In the genomic region with DNA sequence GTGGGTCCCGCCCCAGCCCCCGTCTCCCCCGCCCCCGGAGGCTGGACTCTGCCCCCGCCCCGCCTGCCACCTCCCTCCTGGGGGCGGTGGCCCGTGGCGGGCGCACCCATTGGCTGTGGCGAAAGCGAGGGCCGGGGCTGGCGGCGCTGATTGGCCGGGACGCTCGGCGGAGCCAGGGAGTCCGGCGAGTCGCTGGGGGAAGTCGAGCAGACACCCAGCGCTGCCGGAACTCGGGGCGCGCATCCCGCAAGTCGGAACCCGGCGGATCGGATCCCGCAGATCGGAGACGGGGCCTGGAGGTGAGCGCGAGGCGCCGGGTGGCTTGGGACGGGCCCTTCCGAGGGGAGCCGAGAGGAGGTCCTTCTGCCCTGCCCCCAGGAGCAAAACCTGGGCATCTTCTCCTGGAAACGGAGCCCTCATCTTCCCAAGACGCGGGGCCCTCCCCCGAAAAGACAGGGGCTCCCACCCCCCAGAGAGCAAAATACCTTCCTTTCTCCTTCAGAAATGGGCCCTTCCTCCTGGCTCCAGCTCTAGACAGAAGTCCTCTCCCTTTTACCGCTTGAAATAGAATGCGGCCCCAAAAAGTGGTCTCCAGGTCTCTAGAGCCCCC, we compare ENCODE assay signal across 8 cellular contexts. TPM values are rescaled to one million over a fixed set of nuclear protein-coding genes. Genes with fewer than 3 reads are reported as not detected.
DNase-seq lines count a peak whose midpoint lies in the region; ATAC-seq, FAIRE-seq and TF ChIP-seq lines count a peak whose summit lies in the region.

A gene (plus strand): TSS at position 205 of the 610 bp plus-strand sequence. CDS start 61,123 bp downstream, outside the sequence.

- TF ChIP-seq CTCF in endothelial cell of umbilical vein (IDR thresholded peaks at IDR 0.05; ENCODE audit: extremely low read depth in 1 of 2, insufficient read depth in 1 of 2, low read depth in 1 of 2, low read length in 2 of 2) = no peak

- POLR2A ChIA-PET in endothelial cell of umbilical vein (lab: Charles Lee) = no interaction called here

- no peaks in the 10 kb centered on the region for H3K9me1 ChIP-seq in endothelial cell of umbilical vein (replicated peaks; ENCODE audit: control insufficient read depth, extremely low read depth, insufficient read depth, low read length)

- H3K9me3 ChIP-seq in endothelial cell of umbilical vein (replicated peaks; ENCODE audit: control insufficient read depth, insufficient read depth, low read length) (no peaks in the 10 kb centered on the region), mononuclear cell (ENCODE audit: low read depth, low read length) (no peaks in the 10 kb centered on the region)

- no peaks in the 10 kb centered on the region for H3K79me2 ChIP-seq in endothelial cell of umbilical vein (ENCODE audit: control insufficient read depth, insufficient read depth, low read length)

- intact Hi-C loops in endothelial cell of umbilical vein (cut with micrococcal nuclease) = loop anchor here (2.0 kb wide), 1 partner anchor 52 kb away; no protein-coding TSS in a partner anchor

- H3K4me3 ChIP-seq in endothelial cell of umbilical vein (replicated peaks in 1 of 3; ENCODE audit: insufficient read depth in 1 of 3, low read depth in 1 of 3, low read length in 3 of 3) = peak within 1 kb of the TSS; percentile 39 to 51 (median 46)
- H3K4me3 ChIP-seq in mononuclear cell (ENCODE audit: low read length) = peak within 1 kb of the TSS; percentile 60

- H3K4me1 ChIP-seq in endothelial cell of umbilical vein (ENCODE audit: control insufficient read depth, extremely low read depth, insufficient read depth, low read length) (peaks cover 6% of the 10 kb centered on the region), mononuclear cell (ENCODE audit: insufficient read depth, low read length) (peaks cover 14% of the 10 kb centered on the region)

- no peak within 1 kb of the TSS for H3K9ac ChIP-seq in endothelial cell of umbilical vein (replicated peaks; ENCODE audit: extremely low read depth, insufficient read depth, low read length)

- DNase-seq in COLO668 (lab: John Stamatoyannopoulos, UW; ENCODE audit: unreplicated experiment) (peak; percentile 88), NOMO-1 treated with DMSO at 0.1 percent for 48 hours (lab: John Stamatoyannopoulos, UW; ENCODE audit: unreplicated experiment) (peak; percentile 80), endothelial cell of umbilical vein (ENCODE audit: low read depth, low spot score) (peak; percentile 77)
- peak; percentile 94 for DNase-seq in activated CD8-positive, alpha-beta memory T cell treated with anti-CD3 and anti-CD28 coated beads, Interleukin-2, amount 50 U/mL, for 48 hours
- DNase-seq in stimulated activated CD8-positive, alpha-beta memory T cell treated with anti-CD3 and anti-CD28 coated beads, Interleukin-2, amount 100 ng/mL, for 48 hours (ENCODE audit: low read depth in 2 of 2) = peak; percentile 82 to 83

- no TSS peak for BruUV-seq in endothelial cell of umbilical vein (replicated peaks; lab: Mats Ljungman, UMichigan)

- peak; percentile 100 for ATAC-seq in GM19463 (IDR thresholded peaks at IDR 0.05; ENCODE audit: unreplicated experiment)
- peak; percentile 87 for ATAC-seq in HG03575 (IDR thresholded peaks at IDR 0.05; ENCODE audit: extremely low read depth, insufficient number of reproducible peaks, low FRiP score, unreplicated experiment)

- dilution Hi-C loops in endothelial cell of umbilical vein (cut with MboI; ENCODE audit: extremely low pct_ligation_motif_present, low sequenced_read_pairs) = no loop called here

- peak within 1 kb of the TSS; percentile 93 for H2AFZ ChIP-seq in endothelial cell of umbilical vein (ENCODE audit: low read depth, low read length)

- peak within 1 kb of the TSS; percentile 83 for H3K4me2 ChIP-seq in endothelial cell of umbilical vein (ENCODE audit: insufficient read depth, low read length)

- H3K27me3 ChIP-seq in endothelial cell of umbilical vein (ENCODE audit: control insufficient read depth in 2 of 2, insufficient read depth in 2 of 2, low read length in 2 of 2) (peaks cover 0 to 2% of the 10 kb centered on the region in 2 experiments), mononuclear cell (ENCODE audit: insufficient read depth, low read length) (no peaks in the 10 kb centered on the region)

- H4K20me1 ChIP-seq in endothelial cell of umbilical vein (replicated peaks; ENCODE audit: control insufficient read depth, extremely low read depth, insufficient read depth, low read length) = no peaks in the 10 kb centered on the region

- no peaks in the 10 kb centered on the region for H3K36me3 ChIP-seq in endothelial cell of umbilical vein (ENCODE audit: control insufficient read depth in 2 of 2, extremely low read depth in 1 of 2, insufficient read depth in 2 of 2, low read length in 2 of 2)

- peak; percentile 67 for FAIRE-seq in endothelial cell of umbilical vein (lab: Jason Lieb, UNC)

- no peak for TF ChIP-seq POLR2A in endothelial cell of umbilical vein (IDR thresholded peaks at IDR 0.05; ENCODE audit: low read depth, low read length)

- CTCF ChIA-PET in endothelial cell of umbilical vein (lab: Charles Lee) = interaction anchor here (1.0 to 4.0 kb wide), 3 partner anchors 57 to 205 kb away, joined by 3 to 14 read pairs (median 4); no protein-coding TSS in a partner anchor

- no peak within 1 kb of the TSS for H3K27ac ChIP-seq in endothelial cell of umbilical vein (ENCODE audit: insufficient read depth, low read depth, low read length)

TF ChIP-seq in endothelial cell of umbilical vein, 7 proteins besides CTCF, POLR2A, EP300 and RAD21:
- TF ChIP-seq, protein P1, sequence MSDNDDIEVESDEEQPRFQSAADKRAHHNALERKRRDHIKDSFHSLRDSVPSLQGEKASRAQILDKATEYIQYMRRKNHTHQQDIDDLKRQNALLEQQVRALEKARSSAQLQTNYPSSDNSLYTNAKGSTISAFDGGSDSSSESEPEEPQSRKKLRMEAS (IDR thresholded peaks at IDR 0.05; ENCODE audit: insufficient read depth, insufficient read length) = no peak
- TF ChIP-seq EZH2 (IDR thresholded peaks at IDR 0.05; ENCODE audit: borderline replicate concordance, low read depth, low read length, severe bottlenecking) = peak; percentile 9

RNA-seq across cellular contexts. Expression of the gene that starts here (rescaled TPM):
- total RNA-seq in endothelial cell of umbilical vein = 1.3 and 1.6 TPM in 2 replicates
- 1.4 and 1.5 TPM in 2 replicates for polyA plus RNA-seq in endothelial cell of umbilical vein
- polyA plus RNA-seq in endothelial cell of umbilical vein (2011; cell fraction: cytosol; rRNA removed) = 1.2 TPM in 2 replicates
- 2.3 and 2.5 TPM in 2 replicates for polyA plus RNA-seq in endothelial cell of umbilical vein (2011; cell fraction: nucleus; rRNA removed)
- 1.3 and 1.7 TPM in 2 replicates for polyA plus RNA-seq in endothelial cell of umbilical vein (2012)
- polyA minus RNA-seq in endothelial cell of umbilical vein = 3.4 and 3.8 TPM in 2 replicates
- not detected for polyA minus RNA-seq in endothelial cell of umbilical vein (2011; cell fraction: cytosol; rRNA and poly(A)+ RNA removed)
- polyA minus RNA-seq in endothelial cell of umbilical vein (2011; cell fraction: nucleus; rRNA and poly(A)+ RNA removed) = 1.5 and 1.6 TPM in 2 replicates
- total RNA-seq in mononuclear cell = 2.5 TPM
